In the genomic region with DNA sequence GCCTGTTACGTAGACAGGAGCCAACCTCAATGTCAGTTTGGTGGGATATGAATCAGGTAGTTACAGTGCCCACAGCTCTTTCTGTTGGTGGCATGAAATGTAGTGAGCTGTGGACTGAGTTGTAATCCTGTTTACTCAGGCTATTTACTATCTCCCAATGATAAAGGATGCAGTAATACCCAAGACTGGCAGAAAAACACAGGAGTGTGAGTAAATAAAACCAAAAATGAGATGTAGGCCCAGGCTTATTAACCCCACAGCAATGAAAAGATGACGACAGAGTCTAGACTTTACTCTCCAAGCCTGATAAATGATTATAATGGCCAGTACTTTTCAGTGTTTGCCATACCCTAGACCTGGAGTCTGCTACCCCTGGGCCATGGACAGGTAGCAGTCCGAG, we compare ENCODE assay signal across 8 cellular contexts. TPM values are rescaled to one million over a fixed set of nuclear protein-coding genes. Genes with fewer than 3 reads are reported as not detected.
"Had no signal": no experiment of that assay in that cellular context is flagged by ENCODE, and none has a peak within 500 bp of the region (broad histone marks: within the 10 kb centered on the region; RNA-seq: fewer than 3 reads in every experiment).

No MANE protein-coding gene starts in this region.

- H3K4me3 ChIP-seq: GM23248 had no signal

- H3K4me3 Mint-ChIP-seq: H9, IgD-negative memory B cell had no signal

- H3K27ac ChIP-seq: GM23248 had no signal

- H3K27ac Mint-ChIP-seq: H9, IgD-negative memory B cell had no signal

- H3K27me3 Mint-ChIP-seq: IgD-negative memory B cell had no signal

- FAIRE-seq: H1, H54, HTR-8/SVneo had no signal

- H3K9ac ChIP-seq: GM23248 had no signal

- H3K36me3 Mint-ChIP-seq: IgD-negative memory B cell had no signal

- H2AFZ ChIP-seq: GM23248 had no signal

- H3K4me1 Mint-ChIP-seq: H9, IgD-negative memory B cell had no signal

- DNase-seq: GM23248, H9, HCEC 1CT, KBM-7 had no signal

RNA-seq across cellular contexts. Expression of gene LRIG3, which starts 22.8 kb away (rescaled TPM):
- polyA plus RNA-seq: IgD-negative memory B cell had no signal
